In genomic region chr12:52965337-52965731, GRCh38 we compare ENCODE assay signal across 1 cellular context.
TF ChIP-seq lines count a peak whose summit lies in the region.

No MANE protein-coding gene starts in this region.

TF ChIP-seq in SK-N-SH, 30 proteins besides CTCF, POLR2A, EP300 and RAD21 (continued from another document):
- no peak for TF ChIP-seq USF2 (IDR thresholded peaks at IDR 0.05; ENCODE audit: borderline replicate concordance, low read depth, low read length)
- TF ChIP-seq TCF12 (IDR thresholded peaks at IDR 0.05): no peak
- no peak for TF ChIP-seq NRF1 (IDR thresholded peaks at IDR 0.05; ENCODE audit: low read depth, low read length)
- TF ChIP-seq FOSL2 (IDR thresholded peaks at IDR 0.05; ENCODE audit: borderline replicate concordance, low read depth): no peak
- TF ChIP-seq POLR2AphosphoS5 (IDR thresholded peaks at IDR 0.05; ENCODE audit: low read depth, low read length): no peak
- no peak for TF ChIP-seq TEAD4 (IDR thresholded peaks at IDR 0.05; ENCODE audit: borderline replicate concordance, insufficient read depth)
- TF ChIP-seq RXRA (IDR thresholded peaks at IDR 0.05; ENCODE audit: borderline replicate concordance, low read depth): no peak
- TF ChIP-seq ELF1 (IDR thresholded peaks at IDR 0.05): no peak
- no peak for TF ChIP-seq JUND (IDR thresholded peaks at IDR 0.05)
- no peak for TF ChIP-seq YY1 (IDR thresholded peaks at IDR 0.05; ENCODE audit: low read depth)
- no peak for TF ChIP-seq USF1 (IDR thresholded peaks at IDR 0.05; ENCODE audit: borderline replicate concordance, low read depth)
- TF ChIP-seq GATA2 (CRISPR knock-in tag; IDR thresholded peaks at IDR 0.05): no peak
